Comparison of ENCODE assay signal across 8 cellular contexts in genomic region chr4:104491396-104491821, GRCh38. TPM values are rescaled to one million over a fixed set of nuclear protein-coding genes. Genes with fewer than 3 reads are reported as not detected.
DNase-seq lines count a peak whose midpoint lies in the region; ATAC-seq and TF ChIP-seq lines count a peak whose summit lies in the region.

No MANE protein-coding gene starts in this region.

- no peak overlapping the region for H3K9ac ChIP-seq in PC-3 (ENCODE audit: low read length)

- no peaks in the 10 kb centered on the region for H3K9me2 ChIP-seq in PC-3 (replicated peaks; ENCODE audit: low read length)

- no peaks in the 10 kb centered on the region for H3K36me3 ChIP-seq in PC-3 (ENCODE audit: low read depth, low read length)

- H3F3A ChIP-seq in PC-3 (ENCODE audit: low read length, unreplicated experiment): no peaks in the 10 kb centered on the region

- peak overlapping the region; percentile 91 for H3K4me2 ChIP-seq in PC-3 (ENCODE audit: low read length)

- intact Hi-C loops in PC-3 (cut with micrococcal nuclease) (no loop called here), sciatic nerve (cut with DNase I) (no loop called here)

- ATAC-seq in GM18505 (IDR thresholded peaks at IDR 0.05; ENCODE audit: unreplicated experiment): peak; percentile 28
- peak; percentile 8 for ATAC-seq in HG02938 (IDR thresholded peaks at IDR 0.05; ENCODE audit: unreplicated experiment)
- ATAC-seq in PC-3: peak; percentile 42
- peak; percentile 16 for ATAC-seq in sciatic nerve

- peak overlapping the region; percentile 64 for H3K4me3 ChIP-seq in PC-3 (ENCODE audit: low read length)

- TF ChIP-seq CTCF in PC-3 (conservative IDR thresholded peaks at IDR 0.05; ENCODE audit: low read depth, low read length): no peak

- no peaks in the 10 kb centered on the region for H4K20me1 ChIP-seq in PC-3 (ENCODE audit: low read length)

- POLR2A ChIA-PET in PC-3 (lab: Charles Lee; ENCODE audit: unreplicated experiment): no interaction called here

- BruUV-seq in PC-3 (replicated peaks; lab: Mats Ljungman, UMichigan): no TSS peak

- 0 out of 2 replicates have a peak overlapping the region, but pooled peaks have one; percentile 61 for H2AFZ ChIP-seq in PC-3 (ENCODE audit: low read length)

- no peaks in the 10 kb centered on the region for H3K79me2 ChIP-seq in PC-3 (ENCODE audit: low read length)

- H3K27me3 ChIP-seq in PC-3 (ENCODE audit: low read length): peaks cover 18% of the 10 kb centered on the region; the same call in 1 of the 2 replicates

- DNase-seq in AG08395 (ENCODE audit: low spot score) (peak; percentile 13), PC-3 (no peak), hypothalamus (lab: John Stamatoyannopoulos, UW) (peak in 46 of 51 donors; percentile 9 to 82 (median 54)), sciatic nerve (ENCODE audit: low spot score) (peak; percentile 67), NCI-H524 treated with DMSO at 0.1 percent for 48 hours (lab: John Stamatoyannopoulos, UW) (no peak)

- H3K4me1 ChIP-seq in PC-3 (ENCODE audit: insufficient read depth, low read length): no peaks in the 10 kb centered on the region; the same call in 1 of the 2 replicates

- H3K27ac ChIP-seq in PC-3 (ENCODE audit: low read length) (no peak overlapping the region), angular gyrus (ENCODE audit: low read depth, low read length) (peak overlapping the region; percentile 80)

- H3K9me3 ChIP-seq in PC-3 (ENCODE audit: low read length): no peaks in the 10 kb centered on the region

- TF ChIP-seq POLR2A in GM18505 (IDR thresholded peaks at IDR 0.05; ENCODE audit: borderline replicate concordance, extremely low read depth, insufficient read depth, insufficient read length): no peak

- CTCF ChIA-PET in PC-3 (lab: Charles Lee): no interaction called here

RNA-seq across cellular contexts. Expression of gene CXXC4, which starts 3.3 kb away (rescaled TPM):
- not detected in 2 replicates for total RNA-seq in PC-3 (2014; rRNA removed)
- total RNA-seq in sciatic nerve: 3.1 TPM

Comparison
In these comparisons a context has a peak if more than half of its experiments do, and no peak if none do; other contexts are left out.
1. DNase-seq: peak in AG08395 (single experiment), hypothalamus (46 of 51) and sciatic nerve (single experiment); none in PC-3 (single experiment) and NCI-H524 treated with DMSO at 0.1 percent for 48 hours (single experiment).
2. Peak in every context shown above with its lines, with median percentiles within 50 percentile points of each other: ATAC-seq.